ENCODE assay signal across 3 cellular contexts in genomic region chr16:87559976-87560375, GRCh38.
TF ChIP-seq lines count a peak whose summit lies in the region.

No MANE protein-coding gene starts in this region.

TF ChIP-seq in HCT116, 20 proteins besides CTCF, POLR2A, EP300 and RAD21:
- TF ChIP-seq SP1 (IDR thresholded peaks at IDR 0.05; ENCODE audit: low read depth) (no peak), ZFX (IDR thresholded peaks at IDR 0.05) (peak; percentile 11; the same call in 1 of the 2 replicates)

TF ChIP-seq in K562, 482 proteins besides CTCF, POLR2A, EP300 and RAD21:
- TF ChIP-seq FOXK1 (CRISPR knock-in tag; IDR thresholded peaks at IDR 0.05; ENCODE audit: borderline replicate concordance), result no peak
- no peak for TF ChIP-seq ARID3B (CRISPR knock-in tag; IDR thresholded peaks at IDR 0.05; ENCODE audit: borderline replicate concordance)
- no peak for TF ChIP-seq SNRNP70 (optimal IDR thresholded peaks at IDR 0.05; ENCODE audit: low read depth, low read length)
- TF ChIP-seq LARP7 (IDR thresholded peaks at IDR 0.05), result no peak
- TF ChIP-seq ZNF449 (CRISPR knock-in tag; IDR thresholded peaks at IDR 0.05), result no peak
- no peak for TF ChIP-seq ZNF778 (CRISPR knock-in tag; IDR thresholded peaks at IDR 0.05)
- TF ChIP-seq SMARCE1 (IDR thresholded peaks at IDR 0.05), result no peak
- TF ChIP-seq RBM14 (IDR thresholded peaks at IDR 0.05; ENCODE audit: borderline replicate concordance, insufficient read depth, low read depth, low read length), result no peak
- no peak for TF ChIP-seq ZNF695 (CRISPR knock-in tag; IDR thresholded peaks at IDR 0.05)
- no peak for TF ChIP-seq ARID2 (IDR thresholded peaks at IDR 0.05)
- no peak for TF ChIP-seq ZNF253 (CRISPR knock-in tag; conservative IDR thresholded peaks at IDR 0.05)
- TF ChIP-seq MLLT1 (IDR thresholded peaks at IDR 0.05), result no peak
- TF ChIP-seq E2F1 (CRISPR knock-in tag; IDR thresholded peaks at IDR 0.05), result no peak
- no peak for TF ChIP-seq SUPT5H (IDR thresholded peaks at IDR 0.05)
- no peak for TF ChIP-seq FOXA1 (IDR thresholded peaks at IDR 0.05; ENCODE audit: borderline replicate concordance)
- TF ChIP-seq PKNOX1 (IDR thresholded peaks at IDR 0.05), result no peak
- no peak for TF ChIP-seq ZHX1 (conservative IDR thresholded peaks at IDR 0.05; ENCODE audit: low read length)
- TF ChIP-seq ZNF584 (CRISPR knock-in tag; IDR thresholded peaks at IDR 0.05; ENCODE audit: low read depth), result no peak
- no peak for TF ChIP-seq ESRRB (CRISPR knock-in tag; IDR thresholded peaks at IDR 0.05; ENCODE audit: borderline replicate concordance)
TF ChIP-seq in K562: peak in this region for 0.

TF ChIP-seq in SK-N-SH, 30 proteins besides CTCF, POLR2A, EP300 and RAD21:
- TF ChIP-seq NFIC (IDR thresholded peaks at IDR 0.05; ENCODE audit: borderline replicate concordance) (no peak), TCF12 (IDR thresholded peaks at IDR 0.05) (no peak), NRF1 (IDR thresholded peaks at IDR 0.05; ENCODE audit: low read depth, low read length) (no peak), RXRA (IDR thresholded peaks at IDR 0.05; ENCODE audit: borderline replicate concordance, low read depth) (no peak)
